8 cellular contexts compared by ENCODE assay signal in genomic region chr9:132945186-132946130, GRCh38. TPM values are rescaled to one million over a fixed set of nuclear protein-coding genes. Genes with fewer than 3 reads are reported as not detected.
DNase-seq lines count a peak whose midpoint lies in the region; ATAC-seq and TF ChIP-seq lines count a peak whose summit lies in the region.

No MANE protein-coding gene starts in this region.

- ATAC-seq in HG03520 (IDR thresholded peaks at IDR 0.05; ENCODE audit: unreplicated experiment), result peak; percentile 2
- ATAC-seq in central memory CD8-positive, alpha-beta T cell (replicated peaks; ENCODE audit: extremely low read depth, poor library complexity, severe bottlenecking), result peak; percentile 48
- ATAC-seq in naive thymus-derived CD4-positive, alpha-beta T cell, result peak; percentile 8
- no peak for ATAC-seq in HG03469 (IDR thresholded peaks at IDR 0.05; ENCODE audit: unreplicated experiment)

- intact Hi-C loops in naive thymus-derived CD4-positive, alpha-beta T cell (cut with micrococcal nuclease), result loop anchor here (2.0 to 10.0 kb wide), 6 partner anchors 199 to 1821 kb away; partner anchors contain the start of genes BRD3 (in 2 of the 2), NUP214 (in 1 of the 2) and PRRC2B (in 1 of the 2)

- peak overlapping the region; percentile 94 for H3K4me3 ChIP-seq in BJ (ENCODE audit: low read depth, low read length)
- H3K4me3 ChIP-seq in naive thymus-derived CD4-positive, alpha-beta T cell (ENCODE audit: low read length), result peak overlapping the region; percentile 93

- no peak for TF ChIP-seq CTCF in BJ (IDR thresholded peaks at IDR 0.05; ENCODE audit: insufficient read depth, low read depth, low read length)

- CTCF ChIA-PET in BJ (lab: Yijun Ruan, JAX), result interaction anchor here (0.6 to 1.3 kb wide), 3 partner anchors 12 to 410 kb away, joined by 3 to 5 read pairs (median 3); no protein-coding TSS in a partner anchor
- CTCF ChIA-PET in naive thymus-derived CD4-positive, alpha-beta T cell (lab: Charles Lee), result interaction anchor here (0.6 to 1.4 kb wide), 2 partner anchors 514 to 590 kb away, joined by 3 read pairs; partner anchors contain the start of gene SETX

- peaks cover 24% of the 10 kb centered on the region for H3K4me1 Mint-ChIP-seq in central memory CD8-positive, alpha-beta T cell
- peaks cover 15 to 45% (median 27%) of the 10 kb centered on the region in 7 donors for H3K4me1 Mint-ChIP-seq in naive thymus-derived CD4-positive, alpha-beta T cell

- H3K9me3 ChIP-seq in naive thymus-derived CD4-positive, alpha-beta T cell (ENCODE audit: control insufficient read depth in 2 of 3, low read length in 3 of 3), result no peaks in the 10 kb centered on the region

- peak overlapping the region; percentile 99 for H3K27ac Mint-ChIP-seq in central memory CD8-positive, alpha-beta T cell (ENCODE audit: low read depth)
- H3K27ac Mint-ChIP-seq in naive thymus-derived CD4-positive, alpha-beta T cell, result peak overlapping the region; percentile 99 to 100 (median 100)

- H3K4me1 ChIP-seq in naive thymus-derived CD4-positive, alpha-beta T cell (ENCODE audit: control insufficient read depth in 2 of 2, insufficient read depth in 2 of 2, low read length in 2 of 2), result peaks cover 8 to 14% of the 10 kb centered on the region in 2 donors

- no peaks in the 10 kb centered on the region for H3K27me3 Mint-ChIP-seq in central memory CD8-positive, alpha-beta T cell
- H3K27me3 Mint-ChIP-seq in naive thymus-derived CD4-positive, alpha-beta T cell, result peaks cover 0 to 3% (median 0%) of the 10 kb centered on the region in 5 donors

- peak overlapping the region; percentile 94 for H3K27ac ChIP-seq in naive thymus-derived CD4-positive, alpha-beta T cell (ENCODE audit: low read depth, low read length)

- peaks cover 14% of the 10 kb centered on the region for H3K36me3 Mint-ChIP-seq in central memory CD8-positive, alpha-beta T cell (ENCODE audit: insufficient read depth)
- no peaks in the 10 kb centered on the region for H3K36me3 Mint-ChIP-seq in naive thymus-derived CD4-positive, alpha-beta T cell

- H3K9me3 Mint-ChIP-seq in central memory CD8-positive, alpha-beta T cell, result no peaks in the 10 kb centered on the region
- peaks cover 0 to 4% (median 0%) of the 10 kb centered on the region in 11 donors for H3K9me3 Mint-ChIP-seq in naive thymus-derived CD4-positive, alpha-beta T cell

- no peaks in the 10 kb centered on the region; the same call in 1 of the 2 replicates for H3K27me3 ChIP-seq in BJ (ENCODE audit: control insufficient read depth, insufficient read depth, low read length)
- no peaks in the 10 kb centered on the region for H3K27me3 ChIP-seq in naive thymus-derived CD4-positive, alpha-beta T cell (ENCODE audit: control insufficient read depth in 2 of 2, insufficient read depth in 2 of 2, low read length in 2 of 2)

- H3K4me3 Mint-ChIP-seq in central memory CD8-positive, alpha-beta T cell, result peak overlapping the region; percentile 94
- H3K4me3 Mint-ChIP-seq in naive thymus-derived CD4-positive, alpha-beta T cell, result peak overlapping the region; percentile 90 to 99 (median 98)

- no peak for DNase-seq in BJ (ENCODE audit: low read depth)
- no peak for DNase-seq in central memory CD8-positive, alpha-beta T cell (ENCODE audit: low spot score in 2 of 2)
- DNase-seq in naive thymus-derived CD4-positive, alpha-beta T cell, result no peak
- no peak for DNase-seq in activated CD8-positive, alpha-beta memory T cell treated with anti-CD3 and anti-CD28 coated beads, Interleukin-2, amount 50 U/mL, for 4 hours
- no peak for DNase-seq in stimulated activated naive CD4-positive, alpha-beta T cell treated with Interleukin-2 at 50 U/mL for 16 hours (lab: John Stamatoyannopoulos, UW)
- DNase-seq in kidney glomerular epithelial cell (lab: John Stamatoyannopoulos, UW), result no peak

- H3K36me3 ChIP-seq in BJ (ENCODE audit: control insufficient read depth, insufficient read depth, low read length), result no peaks in the 10 kb centered on the region
- H3K36me3 ChIP-seq in naive thymus-derived CD4-positive, alpha-beta T cell (ENCODE audit: control insufficient read depth in 2 of 3, insufficient read depth in 3 of 3, low read length in 3 of 3), result peaks cover 0 to 7% (median 0%) of the 10 kb centered on the region in 3 experiments

- POLR2A ChIA-PET in BJ (lab: Charles Lee), result interaction anchor here (0.7 kb wide), 1 partner anchor 11 kb away, joined by 8 read pairs; no protein-coding TSS in a partner anchor
- POLR2A ChIA-PET in naive thymus-derived CD4-positive, alpha-beta T cell (lab: Charles Lee), result interaction anchor here (0.7 to 3.0 kb wide), 8 partner anchors 10 to 704 kb away, joined by 3 to 15 read pairs (median 4); partner anchors contain the start of genes DDX31, GTF3C4 and GTF3C5

RNA-seq across cellular contexts. Expression of gene TSC1, which starts 1.0 kb away (rescaled TPM):
- 45.2 and 45.6 TPM in 2 replicates for polyA plus RNA-seq in BJ (2011; rRNA removed)
- polyA minus RNA-seq in BJ (2011; rRNA and poly(A)+ RNA removed), result 58.2 and 81.1 TPM in 2 replicates
- total RNA-seq in naive thymus-derived CD4-positive, alpha-beta T cell, result 10 to 100 TPM; 38.1 to 98.3 (median 59.6) TPM
- polyA plus RNA-seq in naive thymus-derived CD4-positive, alpha-beta T cell, result 10 to 100 TPM in 1 of 2 donors, 1 to 10 TPM in 1; 9.9 to 14.7 TPM

RNA-seq across cellular contexts. Expression of gene GFI1B, which starts 33.0 kb away (rescaled TPM):
- 0.16 TPM in 1 of 2 replicates, not detected in the other for polyA plus RNA-seq in BJ (2011; rRNA removed)
- polyA minus RNA-seq in BJ (2011; rRNA and poly(A)+ RNA removed), result not detected in 2 replicates
- 1 to 10 TPM in 1 of 5 experiments, under 1 TPM in 1, not detected in 3; 0.21 to 2.7 TPM for total RNA-seq in naive thymus-derived CD4-positive, alpha-beta T cell
- not detected for polyA plus RNA-seq in naive thymus-derived CD4-positive, alpha-beta T cell
